ENCODE assay signal across 9 cellular contexts in the genomic region with DNA sequence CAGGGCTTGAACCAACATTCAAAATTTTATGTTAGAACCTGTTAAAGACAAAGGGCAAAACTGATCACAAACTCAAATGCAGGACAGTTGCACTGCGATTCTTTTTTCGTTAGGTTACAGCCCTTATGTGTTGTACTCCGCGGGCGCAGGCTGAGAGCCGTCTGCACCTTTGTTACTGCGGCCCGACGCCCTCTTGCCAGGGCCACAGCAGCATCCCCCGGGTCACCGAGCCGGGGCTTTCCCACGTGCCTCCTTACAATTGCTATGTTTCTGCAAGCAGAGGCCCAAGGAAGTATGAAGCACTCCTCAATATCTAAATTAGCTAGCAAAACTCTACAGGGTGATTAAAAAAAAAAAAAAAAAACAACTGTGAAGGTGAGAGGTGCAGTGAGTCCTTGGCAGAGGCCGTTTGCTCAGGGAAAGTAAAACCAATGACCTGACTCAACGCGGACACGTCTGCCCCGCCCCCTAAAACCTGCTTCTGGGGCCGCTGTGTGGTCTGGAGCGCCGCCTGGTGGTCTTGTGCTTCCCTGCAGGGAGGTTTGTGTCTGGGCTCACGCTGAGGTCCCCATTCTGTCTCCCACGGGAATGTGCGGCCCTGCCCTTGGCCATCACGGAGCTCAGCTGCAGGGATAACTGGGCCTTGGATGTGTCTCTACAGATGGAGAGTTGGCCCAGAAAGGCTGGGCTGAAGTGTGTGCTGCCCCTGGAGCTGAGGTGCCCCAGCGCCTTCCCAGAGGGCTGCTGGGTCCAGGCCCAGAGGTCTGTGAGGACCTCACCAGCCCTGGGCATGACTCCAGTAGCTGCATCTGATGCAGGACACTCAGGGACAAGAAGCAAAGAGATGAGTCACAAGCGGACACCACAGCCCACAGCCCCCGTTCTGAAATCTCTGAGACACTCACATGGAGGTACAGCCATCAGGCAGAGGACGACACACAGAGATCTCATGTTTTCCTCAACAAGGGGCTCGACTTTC.
DNase-seq lines count a peak whose midpoint lies in the region; ATAC-seq, FAIRE-seq and TF ChIP-seq lines count a peak whose summit lies in the region.
"Had no signal": no experiment of that assay in that cellular context is flagged by ENCODE, and none has a peak within 500 bp of the region (broad histone marks: within the 10 kb centered on the region; RNA-seq: fewer than 3 reads in every experiment).

No MANE protein-coding gene starts in this region.

- H4K20me1 ChIP-seq in H1 (replicated peaks in 1 of 2; ENCODE audit: control insufficient read depth in 1 of 2, insufficient read depth in 2 of 2, low read length in 2 of 2): no peaks in the 10 kb centered on the region

- H3K79me1 ChIP-seq in H1 (ENCODE audit: low read depth, low read length): no peaks in the 10 kb centered on the region

- H2BK120ac ChIP-seq in H1 (replicated peaks; ENCODE audit: low read depth, low read length): no peak overlapping the region

- no peak overlapping the region for H4K8ac ChIP-seq in H1 (ENCODE audit: extremely low read depth, insufficient read depth, low read length)

- no peak overlapping the region for H2BK12ac ChIP-seq in H1 (ENCODE audit: low read depth, low read length)

- peak; percentile 1 to 34 (median 33); a peak in 3 of 4 replicates for TF ChIP-seq CTCF in H1 (IDR thresholded peaks at IDR 0.05; ENCODE audit: control extremely low read depth in 1 of 3, insufficient read depth in 1 of 3, low read depth in 1 of 3, low read length in 3 of 3)

- no peak overlapping the region for H3K23ac ChIP-seq in H1 (ENCODE audit: insufficient read length)

- no peak overlapping the region for H2BK5ac ChIP-seq in H1 (ENCODE audit: low read depth, low read length)

- no peak for TF ChIP-seq EP300 in H1 (IDR thresholded peaks at IDR 0.05; ENCODE audit: borderline replicate concordance in 1 of 2, low read depth in 2 of 2, low read length in 2 of 2)

- H4K5ac ChIP-seq in H1 (ENCODE audit: insufficient read length, low read depth, low read length): no peak overlapping the region

- WGBS in H1 (ENCODE audit: extremely low coverage in 1 of 2, insufficient coverage in 1 of 2, insufficient read length in 1 of 2, insufficient replicate concordance in 2 of 2, low coverage in 1 of 2, low lambda C conversion rate in 2 of 2, missing lambda C conversion rate in 1 of 2), 2 experiments: 73% methylated on average over 28 of the region's 30 CpGs; no CpG with 5 or more reads in 1 of the 2 experiments

- H3K27me3 ChIP-seq in H1 (replicated peaks in 1 of 4; ENCODE audit: control insufficient read depth in 3 of 4, extremely low read depth in 1 of 4, insufficient read depth in 3 of 4, low read length in 3 of 4): no peaks in the 10 kb centered on the region
- H3K27me3 ChIP-seq: cardiac muscle cell had no signal

- H3K23me2 ChIP-seq in H1 (ENCODE audit: low read depth, low read length): peaks cover 2% of the 10 kb centered on the region; the same call in 1 of the 2 replicates

- TF ChIP-seq RAD21 in H1 (IDR thresholded peaks at IDR 0.05 in 1 of 2, conservative IDR thresholded peaks at IDR 0.05 in 1 of 2; ENCODE audit: low read depth in 2 of 2, low read length in 2 of 2): peak; percentile 29 to 30; a peak in 2 of 4 replicates

- DNase-seq in NCI-H2196 (lab: John Stamatoyannopoulos, UW; ENCODE audit: unreplicated experiment) (peak; percentile 33), NCI-H2196 treated with DMSO at 0.1 percent for 48 hours (lab: John Stamatoyannopoulos, UW; ENCODE audit: unreplicated experiment) (no peak), NCI-H226 (peak; percentile 29), H1 (ENCODE audit: low read depth in 1 of 2, low spot score in 2 of 2) (peak in 1 of 2 experiments; percentile 44), NCI-H510A treated with DMSO at 0.1 percent for 48 hours (lab: John Stamatoyannopoulos, UW) (no peak)
- DNase-seq in activated CD4-positive, alpha-beta T cell treated with anti-CD3 and anti-CD28 coated beads for 48 hours: peak; percentile 91
- DNase-seq in stimulated activated CD4-positive, alpha-beta T cell treated with anti-CD3 and anti-CD28 coated beads, Interleukin-1b, Interleukin-23, amount 100 ng/mL, for 1 hour (ENCODE audit: low read depth in 2 of 2): peak; percentile 33 to 74

- no peak overlapping the region for H2BK20ac ChIP-seq in H1 (ENCODE audit: low read length)

- no peak overlapping the region for H2BK15ac ChIP-seq in H1 (ENCODE audit: low read length)

- H3K36me3 ChIP-seq in H1 (ENCODE audit: control insufficient read depth in 2 of 4, insufficient read depth in 4 of 4, low read length in 3 of 4): peaks cover 0 to 2% (median 0%) of the 10 kb centered on the region in 4 experiments; a peak in 1 of 8 replicates
- H3K36me3 ChIP-seq: cardiac muscle cell had no signal

- no peak overlapping the region for H3K27ac ChIP-seq in H1 (ENCODE audit: low read depth, low read length)
- H3K27ac ChIP-seq: cardiac muscle cell had no signal

- POLR2A ChIA-PET in H1 (lab: Charles Lee; ENCODE audit: partially characterized antibody): no interaction called here

- H3K79me2 ChIP-seq in H1 (ENCODE audit: control insufficient read depth in 1 of 2, insufficient read depth in 2 of 2, low read length in 2 of 2): no peaks in the 10 kb centered on the region

- H3K14ac ChIP-seq in H1 (ENCODE audit: insufficient read length): no peak overlapping the region

- H3K9ac ChIP-seq in H1 (replicated peaks in 1 of 4; ENCODE audit: extremely low read depth in 1 of 4, low read depth in 3 of 4, low read length in 3 of 4): no peak overlapping the region

- H3K9me3 ChIP-seq in H1 (ENCODE audit: insufficient read depth in 2 of 2, low read depth in 1 of 2, low read length in 1 of 2): peaks cover 51 to 85% of the 10 kb centered on the region in 2 experiments

- H2AFZ ChIP-seq in H1 (ENCODE audit: low read length): no peak overlapping the region

- no peak overlapping the region for H2AK5ac ChIP-seq in H1 (ENCODE audit: low read depth, low read length)

- FAIRE-seq in H1 (lab: Jason Lieb, UNC): no peak

- no peak overlapping the region for H3K4me2 ChIP-seq in H1 (ENCODE audit: insufficient read depth in 1 of 2, low read depth in 2 of 2, low read length in 2 of 2)

- H3K4me1 ChIP-seq in H1 (replicated peaks in 1 of 4; ENCODE audit: control insufficient read depth in 3 of 4, insufficient read depth in 4 of 4, low read length in 3 of 4): no peaks in the 10 kb centered on the region

- no peak overlapping the region for H3K4ac ChIP-seq in H1 (replicated peaks; ENCODE audit: insufficient read length, low read depth, low read length)

- H3K56ac ChIP-seq in H1 (replicated peaks; ENCODE audit: insufficient read length, low read depth, low read length): no peak overlapping the region

- CTCF ChIA-PET in H1 (lab: Charles Lee; ENCODE audit: partially characterized antibody): no interaction called here

- no peak overlapping the region for H3K18ac ChIP-seq in H1 (ENCODE audit: extremely low read depth, low read length)

- no peak for TF ChIP-seq POLR2A in H1 (IDR thresholded peaks at IDR 0.05; ENCODE audit: control extremely low read depth in 1 of 2, low read depth in 2 of 2, low read length in 2 of 2)

- no peak overlapping the region for H4K91ac ChIP-seq in H1 (replicated peaks; ENCODE audit: insufficient read length, low read length)

- no peak overlapping the region for H3K4me3 ChIP-seq in H1 (ENCODE audit: extremely low read depth in 1 of 4, insufficient read depth in 2 of 4, low read depth in 3 of 4, low read length in 4 of 4)
- H3K4me3 ChIP-seq: cardiac muscle cell had no signal

- no peak for ATAC-seq in HG02610 (IDR thresholded peaks at IDR 0.05; ENCODE audit: unreplicated experiment)

TF ChIP-seq in H1, 55 proteins besides CTCF, POLR2A, EP300 and RAD21:
- TF ChIP-seq NRF1 (IDR thresholded peaks at IDR 0.05; ENCODE audit: low read depth, low read length): no peak
- TF ChIP-seq TAF7 (optimal IDR thresholded peaks at IDR 0.05; ENCODE audit: borderline replicate concordance, low read depth, low read length): no peak
- no peak for TF ChIP-seq SAP30 (IDR thresholded peaks at IDR 0.05; ENCODE audit: insufficient read depth, insufficient replicate concordance, low read length)
- TF ChIP-seq CHD2 (IDR thresholded peaks at IDR 0.05; ENCODE audit: low read length): no peak
- TF ChIP-seq, protein P1, sequence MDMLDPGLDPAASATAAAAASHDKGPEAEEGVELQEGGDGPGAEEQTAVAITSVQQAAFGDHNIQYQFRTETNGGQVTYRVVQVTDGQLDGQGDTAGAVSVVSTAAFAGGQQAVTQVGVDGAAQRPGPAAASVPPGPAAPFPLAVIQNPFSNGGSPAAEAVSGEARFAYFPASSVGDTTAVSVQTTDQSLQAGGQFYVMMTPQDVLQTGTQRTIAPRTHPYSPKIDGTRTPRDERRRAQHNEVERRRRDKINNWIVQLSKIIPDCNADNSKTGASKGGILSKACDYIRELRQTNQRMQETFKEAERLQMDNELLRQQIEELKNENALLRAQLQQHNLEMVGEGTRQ (IDR thresholded peaks at IDR 0.05; ENCODE audit: low read length): no peak
- TF ChIP-seq TBP (IDR thresholded peaks at IDR 0.05; ENCODE audit: low read depth, low read length): no peak
- TF ChIP-seq JUND (IDR thresholded peaks at IDR 0.05; ENCODE audit: low read length): no peak
- no peak for TF ChIP-seq SP2 (IDR thresholded peaks at IDR 0.05; ENCODE audit: low read length)
- TF ChIP-seq BRCA1 (IDR thresholded peaks at IDR 0.05; ENCODE audit: low read depth, low read length): no peak
- no peak for TF ChIP-seq CEBPB (IDR thresholded peaks at IDR 0.05; ENCODE audit: low read depth, low read length)
- TF ChIP-seq, protein P2, sequence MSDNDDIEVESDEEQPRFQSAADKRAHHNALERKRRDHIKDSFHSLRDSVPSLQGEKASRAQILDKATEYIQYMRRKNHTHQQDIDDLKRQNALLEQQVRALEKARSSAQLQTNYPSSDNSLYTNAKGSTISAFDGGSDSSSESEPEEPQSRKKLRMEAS (IDR thresholded peaks at IDR 0.05): no peak
- no peak for TF ChIP-seq TAF1 (IDR thresholded peaks at IDR 0.05; ENCODE audit: low read depth, low read length)
- TF ChIP-seq SRF (IDR thresholded peaks at IDR 0.05; ENCODE audit: low read depth, low read length): no peak
- no peak for TF ChIP-seq ASH2L (IDR thresholded peaks at IDR 0.05; ENCODE audit: low read length)
- no peak for TF ChIP-seq FOSL1 (IDR thresholded peaks at IDR 0.05; ENCODE audit: insufficient read depth, low read depth, low read length)
- TF ChIP-seq RFX5 (IDR thresholded peaks at IDR 0.05; ENCODE audit: borderline replicate concordance, low read depth, low read length): no peak

Comparison
In these comparisons a context has a peak if more than half of its experiments do, and no peak if none do; other contexts are left out.
1. DNase-seq: peak in NCI-H2196 (single experiment), NCI-H226 (single experiment), activated CD4-positive, alpha-beta T cell treated with anti-CD3 and anti-CD28 coated beads for 48 hours (single experiment) and stimulated activated CD4-positive, alpha-beta T cell treated with anti-CD3 and anti-CD28 coated beads, Interleukin-1b, Interleukin-23, amount 100 ng/mL, for 1 hour (2 of 2); none in NCI-H2196 treated with DMSO at 0.1 percent for 48 hours (single experiment) and NCI-H510A treated with DMSO at 0.1 percent for 48 hours (single experiment).